In the genomic region with DNA sequence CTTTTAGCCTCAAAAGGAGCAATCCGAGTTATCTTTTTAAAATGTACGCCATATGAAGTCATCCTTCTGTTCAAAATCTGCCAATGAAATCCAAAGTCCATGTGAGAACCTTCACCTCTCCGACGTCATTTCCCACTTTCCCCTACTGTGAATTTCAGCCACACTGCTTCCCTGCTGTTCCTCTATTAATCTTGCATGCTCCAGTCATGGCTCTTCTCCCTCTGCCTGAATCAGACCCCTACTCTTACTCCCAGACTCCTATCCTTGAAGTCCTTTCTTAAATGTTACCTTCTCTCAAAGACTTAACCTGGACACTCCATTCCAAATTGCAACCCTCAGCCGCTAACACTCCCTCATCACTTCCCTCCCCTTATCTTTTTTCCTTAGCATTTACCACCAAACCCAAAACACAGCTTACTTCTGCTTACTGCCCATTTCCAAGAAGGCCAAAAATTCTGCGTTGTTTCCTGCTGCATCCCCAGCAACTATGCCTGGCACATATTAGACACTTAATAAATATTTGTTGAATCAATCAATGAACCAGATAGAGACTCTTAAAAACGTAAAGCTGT, we compare ENCODE assay signal across 8 cellular contexts. TPM values are rescaled to one million over a fixed set of nuclear protein-coding genes. Genes with fewer than 3 reads are reported as not detected.
DNase-seq lines count a peak whose midpoint lies in the region; ATAC-seq lines count a peak whose summit lies in the region.

No MANE protein-coding gene starts in this region.

- peaks cover 42% of the 10 kb centered on the region for H3K36me3 Mint-ChIP-seq in activated T-helper 1 cell treated with anti-CD3 and anti-CD28 coated beads, Interleukin-12 subunit alpha, Interleukin-12 subunit beta, Interleukin-2, Interleukin-4 antibody, amounts not matched to agents 30 ng/mL and 10 ng/mL and 1 ng/mL, durations not matched to agents 14 hours and 24 hours and 36 hours (ENCODE audit: low read depth)

- peak overlapping the region; percentile 99; the same call in 1 of the 2 replicates for H3K9ac ChIP-seq in BLaER1
- peak overlapping the region; percentile 98 for H3K9ac ChIP-seq in HUES48 (ENCODE audit: low read depth, low read length)

- no peak overlapping the region for H3K27ac ChIP-seq in BLaER1
- no peak overlapping the region for H3K27ac ChIP-seq in HUES48 (ENCODE audit: low read depth, low read length)

- H3K4me1 ChIP-seq in BLaER1, result peaks cover 48% of the 10 kb centered on the region
- peaks cover 21% of the 10 kb centered on the region for H3K4me1 ChIP-seq in HUES48 (ENCODE audit: control insufficient read depth, insufficient read depth, low read length)

- peaks cover 59% of the 10 kb centered on the region for H4K20me1 ChIP-seq in BLaER1

- H3K36me3 ChIP-seq in BLaER1 (peaks cover 36% of the 10 kb centered on the region), HUES48 (ENCODE audit: control insufficient read depth, insufficient read depth, low read length) (peaks cover 29% of the 10 kb centered on the region)

- peaks cover 57% of the 10 kb centered on the region for H3K4me1 Mint-ChIP-seq in activated T-helper 1 cell treated with anti-CD3 and anti-CD28 coated beads, Interleukin-12 subunit alpha, Interleukin-12 subunit beta, Interleukin-2, Interleukin-4 antibody, amounts not matched to agents 30 ng/mL and 10 ng/mL and 1 ng/mL, durations not matched to agents 14 hours and 24 hours and 36 hours (ENCODE audit: low read depth)

- peaks cover 18% of the 10 kb centered on the region for H3K27me3 ChIP-seq in BLaER1
- 0 out of 2 replicates have a peak, but pooled peaks cover 5% of the 10 kb centered on the region for H3K27me3 ChIP-seq in HUES48 (ENCODE audit: control insufficient read depth, insufficient read depth, low read length)

- peaks cover 5% of the 10 kb centered on the region for H3K27me3 Mint-ChIP-seq in activated T-helper 1 cell treated with anti-CD3 and anti-CD28 coated beads, Interleukin-12 subunit alpha, Interleukin-12 subunit beta, Interleukin-2, Interleukin-4 antibody, amounts not matched to agents 30 ng/mL and 10 ng/mL and 1 ng/mL, durations not matched to agents 14 hours and 24 hours and 36 hours (ENCODE audit: insufficient read depth)

- no peaks in the 10 kb centered on the region for H3K9me3 ChIP-seq in BLaER1
- H3K9me3 ChIP-seq in HUES48 (ENCODE audit: control insufficient read depth, insufficient read depth, low read length), result no peaks in the 10 kb centered on the region

- peak overlapping the region; percentile 93 for H3K4me2 ChIP-seq in BLaER1

- ATAC-seq in sciatic nerve, result no peak

- H3K4me3 Mint-ChIP-seq in activated T-helper 1 cell treated with anti-CD3 and anti-CD28 coated beads, Interleukin-12 subunit alpha, Interleukin-12 subunit beta, Interleukin-2, Interleukin-4 antibody, amounts not matched to agents 30 ng/mL and 10 ng/mL and 1 ng/mL, durations not matched to agents 14 hours and 24 hours and 36 hours, result peak overlapping the region; percentile 99

- no peaks in the 10 kb centered on the region for H3K9me3 Mint-ChIP-seq in activated T-helper 1 cell treated with anti-CD3 and anti-CD28 coated beads, Interleukin-12 subunit alpha, Interleukin-12 subunit beta, Interleukin-2, Interleukin-4 antibody, amounts not matched to agents 30 ng/mL and 10 ng/mL and 1 ng/mL, durations not matched to agents 14 hours and 24 hours and 36 hours

- H3K27ac Mint-ChIP-seq in activated T-helper 1 cell treated with anti-CD3 and anti-CD28 coated beads, Interleukin-12 subunit alpha, Interleukin-12 subunit beta, Interleukin-2, Interleukin-4 antibody, amounts not matched to agents 30 ng/mL and 10 ng/mL and 1 ng/mL, durations not matched to agents 14 hours and 24 hours and 36 hours, result peak overlapping the region; percentile 12

- H3K4me3 ChIP-seq in BLaER1 (peak overlapping the region; percentile 93), HUES48 (ENCODE audit: low read depth, low read length) (peak overlapping the region; percentile 85)

- no peak for DNase-seq in activated T-helper 1 cell treated with anti-CD3 and anti-CD28 coated beads, Interleukin-12 subunit alpha, Interleukin-12 subunit beta, Interleukin-2, Interleukin-4 antibody, amounts not matched to agents 30 ng/mL and 10 ng/mL and 1 ng/mL, durations not matched to agents 14 hours and 24 hours and 36 hours (ENCODE audit: low spot score)
- DNase-seq in inferior parietal cortex (ENCODE audit: extremely low spot score) (peak; percentile 51), stromal cell of bone marrow (ENCODE audit: low read depth) (peak; percentile 16), sciatic nerve (ENCODE audit: low spot score) (no peak)
- no peak for DNase-seq in activated CD4-positive, CD25-positive, alpha-beta regulatory T cell (lab: John Stamatoyannopoulos, UW)
- DNase-seq in activated CD4-positive, CD25-positive, alpha-beta regulatory T cell treated with anti-CD3 and anti-CD28 coated beads, Interleukin-2, amount 50 U/mL, for 72 hours, result no peak

- intact Hi-C loops in activated T-helper 1 cell treated with anti-CD3 and anti-CD28 coated beads, Interleukin-12 subunit alpha, Interleukin-12 subunit beta, Interleukin-2, Interleukin-4 antibody, amounts not matched to agents 30 ng/mL and 10 ng/mL and 1 ng/mL, durations not matched to agents 14 hours and 24 hours and 36 hours (cut with micrococcal nuclease), result loop anchor here (1.0 to 10.0 kb wide), 6 partner anchors 27 to 1869 kb away; a partner anchor contains a TSS
- intact Hi-C loops in sciatic nerve (cut with DNase I), result no loop called here

RNA-seq across cellular contexts. Expression of a gene that starts 1.2 kb away (rescaled TPM):
- 3.9 and 4.5 TPM in 2 replicates for total RNA-seq in activated T-helper 1 cell treated with anti-CD3 and anti-CD28 coated beads, Interleukin-12 subunit alpha, Interleukin-12 subunit beta, Interleukin-2, Interleukin-4 antibody, amounts not matched to agents 30 ng/mL and 10 ng/mL and 1 ng/mL, durations not matched to agents 14 hours and 24 hours and 36 hours
- 10.8 TPM for total RNA-seq in sciatic nerve

RNA-seq across cellular contexts. Expression of a gene that starts 1.3 kb away (rescaled TPM):
- total RNA-seq in activated T-helper 1 cell treated with anti-CD3 and anti-CD28 coated beads, Interleukin-12 subunit alpha, Interleukin-12 subunit beta, Interleukin-2, Interleukin-4 antibody, amounts not matched to agents 30 ng/mL and 10 ng/mL and 1 ng/mL, durations not matched to agents 14 hours and 24 hours and 36 hours, result 1,696 and 1,756 TPM in 2 replicates
- total RNA-seq in sciatic nerve, result 1,125 TPM

RNA-seq across cellular contexts. Expression of a gene that starts 29.5 kb away (rescaled TPM):
- 3.0 and 4.8 TPM in 2 replicates for total RNA-seq in activated T-helper 1 cell treated with anti-CD3 and anti-CD28 coated beads, Interleukin-12 subunit alpha, Interleukin-12 subunit beta, Interleukin-2, Interleukin-4 antibody, amounts not matched to agents 30 ng/mL and 10 ng/mL and 1 ng/mL, durations not matched to agents 14 hours and 24 hours and 36 hours
- 71.5 TPM for total RNA-seq in sciatic nerve

Comparison
In these comparisons a context has a peak if more than half of its experiments do, and no peak if none do; other contexts are left out.
1. DNase-seq: peak in inferior parietal cortex (single experiment) and stromal cell of bone marrow (single experiment); none in activated T-helper 1 cell treated with anti-CD3 and anti-CD28 coated beads, Interleukin-12 subunit alpha, Interleukin-12 subunit beta, Interleukin-2, Interleukin-4 antibody, amounts not matched to agents 30 ng/mL and 10 ng/mL and 1 ng/mL, durations not matched to agents 14 hours and 24 hours and 36 hours (single experiment), sciatic nerve (single experiment), activated CD4-positive, CD25-positive, alpha-beta regulatory T cell (0 of 4) and activated CD4-positive, CD25-positive, alpha-beta regulatory T cell treated with anti-CD3 and anti-CD28 coated beads, Interleukin-2, amount 50 U/mL, for 72 hours (single experiment).
2. RNA of a gene that starts 29.5 kb away (total RNA-seq): 71.5 TPM in sciatic nerve (single experiment); 3.0 to 4.8 TPM in activated T-helper 1 cell treated with anti-CD3 and anti-CD28 coated beads, Interleukin-12 subunit alpha, Interleukin-12 subunit beta, Interleukin-2, Interleukin-4 antibody, amounts not matched to agents 30 ng/mL and 10 ng/mL and 1 ng/mL, durations not matched to agents 14 hours and 24 hours and 36 hours; every median in the first group is over 10 times any median in the second.